In genomic region chr16:56866955-56867830, GRCh38 we compare ENCODE assay signal across 8 cellular contexts. TPM values are rescaled to one million over a fixed set of nuclear protein-coding genes. Genes with fewer than 3 reads are reported as not detected.
A peak's percentile ranks its signal among the peaks of the same experiment; 100 is the strongest.
DNase-seq lines count a peak whose midpoint lies in the region; ATAC-seq and TF ChIP-seq lines count a peak whose summit lies in the region.

No MANE protein-coding gene starts in this region.

- 32 to 44% methylated on average over 5 to 9 of the region's 23 CpGs for WGBS in gastroesophageal sphincter (ENCODE audit: low coverage in 1 of 2), 2 donors

- no peaks in the 10 kb centered on the region for H3K27me3 Mint-ChIP-seq in activated T-cell treated with anti-CD3 and anti-CD28 coated beads, Interleukin-2, amount 50 U/mL, for 24 hours

- H3K27ac ChIP-seq in gastroesophageal sphincter: no peak overlapping the region
- H3K27ac ChIP-seq in parathyroid adenoma: no peak overlapping the region

- H3K4me3 Mint-ChIP-seq in activated T-cell treated with anti-CD3 and anti-CD28 coated beads, Interleukin-2, amount 50 U/mL, for 24 hours: no peak overlapping the region

- peak overlapping the region; percentile 18 for H3K27ac Mint-ChIP-seq in activated T-cell treated with anti-CD3 and anti-CD28 coated beads, Interleukin-2, amount 50 U/mL, for 24 hours

- TF ChIP-seq CTCF in GM12875 (IDR thresholded peaks at IDR 0.05; ENCODE audit: borderline replicate concordance, insufficient read depth, low read depth, low read length) (peak; percentile 55; the same call in 1 of the 2 replicates), gastroesophageal sphincter (IDR thresholded peaks at IDR 0.05) (peak in 3 of 4 experiments; percentile 75 to 84 (median 81)), parathyroid adenoma (IDR thresholded peaks at IDR 0.05) (peak; percentile 90)

- ATAC-seq in gastroesophageal sphincter (no peak), HG03354 (IDR thresholded peaks at IDR 0.05; ENCODE audit: poor library complexity, severe bottlenecking, unreplicated experiment) (no peak)

- H3K4me1 ChIP-seq in gastroesophageal sphincter: peaks cover 0 to 10% (median 5%) of the 10 kb centered on the region in 3 donors
- H3K4me1 ChIP-seq in parathyroid adenoma: no peaks in the 10 kb centered on the region

- TF ChIP-seq POLR2A in gastroesophageal sphincter (IDR thresholded peaks at IDR 0.05): no peak

- peaks cover 4% of the 10 kb centered on the region for H3K79me2 ChIP-seq in parathyroid adenoma

- DNase-seq in Ammon's horn (ENCODE audit: low spot score): peak; percentile 54
- peak; percentile 44 for DNase-seq in NCI-H2227 (lab: John Stamatoyannopoulos, UW; ENCODE audit: unreplicated experiment)
- no peak for DNase-seq in activated T-cell treated with anti-CD3 and anti-CD28 coated beads, Interleukin-2, amount 50 U/mL, for 24 hours
- no peak for DNase-seq in NK-92 treated with Interleukin-12 subunit alpha and Interleukin-12 subunit beta, amount 100 ng/mL, for 24 hours (lab: John Stamatoyannopoulos, UW)

- H2AFZ ChIP-seq in parathyroid adenoma: peak overlapping the region; percentile 70

- peaks cover 4% of the 10 kb centered on the region for H3K4me1 Mint-ChIP-seq in activated T-cell treated with anti-CD3 and anti-CD28 coated beads, Interleukin-2, amount 50 U/mL, for 24 hours (ENCODE audit: low read depth)

- H3K27me3 ChIP-seq in gastroesophageal sphincter (no peaks in the 10 kb centered on the region), parathyroid adenoma (ENCODE audit: control insufficient read depth, insufficient read depth, low read length) (no peaks in the 10 kb centered on the region)

- no peaks in the 10 kb centered on the region for H3K36me3 Mint-ChIP-seq in activated T-cell treated with anti-CD3 and anti-CD28 coated beads, Interleukin-2, amount 50 U/mL, for 24 hours (ENCODE audit: low read depth)

- peak overlapping the region; percentile 9 for H3K9ac ChIP-seq in parathyroid adenoma

- H3K4me3 ChIP-seq in GM12875 (ENCODE audit: low read depth, low read length) (no peak overlapping the region), gastroesophageal sphincter (no peak overlapping the region), parathyroid adenoma (ENCODE audit: low read depth, low read length) (no peak overlapping the region)

- TF ChIP-seq EP300 in gastroesophageal sphincter (IDR thresholded peaks at IDR 0.05): no peak

- H3K36me3 ChIP-seq in gastroesophageal sphincter (no peaks in the 10 kb centered on the region), parathyroid adenoma (ENCODE audit: control insufficient read depth, insufficient read depth, low read length) (no peaks in the 10 kb centered on the region)

- no peaks in the 10 kb centered on the region for H3K9me3 ChIP-seq in gastroesophageal sphincter
- no peaks in the 10 kb centered on the region for H3K9me3 ChIP-seq in parathyroid adenoma (ENCODE audit: control insufficient read depth, low read length)

- H3K4me2 ChIP-seq in parathyroid adenoma (ENCODE audit: low read length): no peak overlapping the region

- no peaks in the 10 kb centered on the region for H3K9me3 Mint-ChIP-seq in activated T-cell treated with anti-CD3 and anti-CD28 coated beads, Interleukin-2, amount 50 U/mL, for 24 hours

RNA-seq across cellular contexts. Expression of gene SLC12A3, which starts 2.2 kb away (rescaled TPM):
- not detected for total RNA-seq in gastroesophageal sphincter

Comparison
In these comparisons a context has a peak if more than half of its experiments do, and no peak if none do; other contexts are left out.
1. DNase-seq: peak in Ammon's horn (single experiment) and NCI-H2227 (single experiment); none in activated T-cell treated with anti-CD3 and anti-CD28 coated beads, Interleukin-2, amount 50 U/mL, for 24 hours (single experiment) and NK-92 treated with Interleukin-12 subunit alpha and Interleukin-12 subunit beta, amount 100 ng/mL, for 24 hours (single experiment).
2. Peak in every context shown above with its lines, with median percentiles within 50 percentile points of each other: CTCF ChIP-seq.